1 cellular context compared by ENCODE assay signal in the genomic region with DNA sequence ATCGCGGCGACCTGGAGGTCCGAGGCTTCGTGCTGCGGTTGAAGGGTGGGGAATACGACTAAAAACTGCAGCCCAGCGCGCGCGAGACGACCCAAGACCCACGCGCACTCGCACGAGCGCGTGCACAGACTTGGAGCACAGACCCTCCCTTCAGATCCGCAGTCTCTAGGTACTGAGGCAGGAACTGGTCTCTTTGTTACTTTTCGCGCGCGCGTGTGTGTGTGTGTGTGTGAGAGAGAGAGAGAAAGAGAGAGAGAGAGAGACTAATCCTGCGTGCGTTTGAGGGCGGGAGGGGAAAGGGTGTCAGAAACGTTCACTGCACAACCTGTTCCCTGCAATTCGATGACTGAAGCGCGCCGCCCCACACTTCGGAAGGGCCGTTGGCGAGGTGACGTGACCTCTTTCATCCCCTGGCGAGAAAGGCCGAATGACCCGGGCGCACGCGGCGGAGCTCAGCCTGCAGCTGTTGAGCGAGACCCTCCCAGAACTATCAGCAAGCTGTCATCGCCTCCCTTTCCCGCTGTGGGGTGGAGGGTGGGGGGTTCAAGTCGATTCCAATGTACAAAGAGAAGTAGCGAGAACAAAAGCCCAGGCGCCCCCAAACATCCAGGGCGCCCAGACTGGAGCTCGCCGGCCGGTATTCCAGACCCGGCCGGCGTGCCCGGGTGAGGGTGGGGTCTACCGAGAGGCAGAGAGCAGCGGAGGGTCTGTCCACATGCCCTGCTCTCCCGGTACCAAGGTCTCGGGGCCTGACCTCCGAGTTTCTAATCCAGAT.
TF ChIP-seq lines count a peak whose summit lies in the region.

No MANE protein-coding gene starts in this region.

TF ChIP-seq in K562, 482 proteins besides CTCF, POLR2A, EP300 and RAD21 (continued from another document and continues in another):
- TF ChIP-seq, protein P1, sequence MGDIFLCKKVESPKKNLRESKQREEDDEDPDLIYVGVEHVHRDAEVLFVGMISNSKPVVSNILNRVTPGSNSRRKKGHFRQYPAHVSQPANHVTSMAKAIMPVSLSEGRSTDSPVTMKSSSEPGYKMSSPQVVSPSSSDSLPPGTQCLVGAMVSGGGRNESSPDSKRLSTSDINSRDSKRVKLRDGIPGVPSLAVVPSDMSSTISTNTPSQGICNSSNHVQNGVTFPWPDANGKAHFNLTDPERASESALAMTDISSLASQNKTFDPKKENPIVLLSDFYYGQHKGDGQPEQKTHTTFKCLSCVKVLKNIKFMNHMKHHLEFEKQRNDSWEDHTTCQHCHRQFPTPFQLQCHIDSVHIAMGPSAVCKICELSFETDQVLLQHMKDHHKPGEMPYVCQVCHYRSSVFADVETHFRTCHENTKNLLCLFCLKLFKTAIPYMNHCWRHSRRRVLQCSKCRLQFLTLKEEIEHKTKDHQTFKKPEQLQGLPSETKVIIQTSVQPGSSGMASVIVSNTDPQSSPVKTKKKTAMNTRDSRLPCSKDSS (IDR thresholded peaks at IDR 0.05; ENCODE audit: low read depth, partially characterized antibody): no peak
- TF ChIP-seq TAF15 (IDR thresholded peaks at IDR 0.05; ENCODE audit: low read depth, low read length) (no peak), ZNF766 (CRISPR knock-in tag; conservative IDR thresholded peaks at IDR 0.05) (no peak), SREBF2 (CRISPR knock-in tag; IDR thresholded peaks at IDR 0.05) (no peak), MECOM (CRISPR knock-in tag; IDR thresholded peaks at IDR 0.05) (no peak), ASH1L (IDR thresholded peaks at IDR 0.05; ENCODE audit: borderline replicate concordance, low read depth, partially characterized antibody) (no peak), ZNF217 (CRISPR knock-in tag; IDR thresholded peaks at IDR 0.05) (no peak), SNIP1 (IDR thresholded peaks at IDR 0.05; ENCODE audit: low read depth) (no peak), ZNF212 (CRISPR knock-in tag; IDR thresholded peaks at IDR 0.05) (no peak), TSC22D4 (tag; IDR thresholded peaks at IDR 0.05) (no peak), ZKSCAN8 (CRISPR knock-in tag; IDR thresholded peaks at IDR 0.05) (no peak), ZFP1 (CRISPR knock-in tag; IDR thresholded peaks at IDR 0.05) (no peak), SETDB1 (IDR thresholded peaks at IDR 0.05; ENCODE audit: low read length) (no peak), ZNF445 (CRISPR knock-in tag; IDR thresholded peaks at IDR 0.05; ENCODE audit: low read depth) (no peak), SMAD3 (CRISPR knock-in tag; conservative IDR thresholded peaks at IDR 0.05) (no peak), PML (IDR thresholded peaks at IDR 0.05; ENCODE audit: low read length) (no peak), CHD4 (IDR thresholded peaks at IDR 0.05; ENCODE audit: insufficient read depth, insufficient replicate concordance, low read depth, low read length, poor library complexity, severe bottlenecking) (no peak), ZBTB8A (IDR thresholded peaks at IDR 0.05; ENCODE audit: partially characterized antibody) (no peak), IRF2 (CRISPR knock-in tag; IDR thresholded peaks at IDR 0.05) (0 out of 2 replicates have a peak, but pooled peaks have one; percentile 55), BMI1 (IDR thresholded peaks at IDR 0.05; ENCODE audit: low read length) (no peak)
- TF ChIP-seq, protein P2, sequence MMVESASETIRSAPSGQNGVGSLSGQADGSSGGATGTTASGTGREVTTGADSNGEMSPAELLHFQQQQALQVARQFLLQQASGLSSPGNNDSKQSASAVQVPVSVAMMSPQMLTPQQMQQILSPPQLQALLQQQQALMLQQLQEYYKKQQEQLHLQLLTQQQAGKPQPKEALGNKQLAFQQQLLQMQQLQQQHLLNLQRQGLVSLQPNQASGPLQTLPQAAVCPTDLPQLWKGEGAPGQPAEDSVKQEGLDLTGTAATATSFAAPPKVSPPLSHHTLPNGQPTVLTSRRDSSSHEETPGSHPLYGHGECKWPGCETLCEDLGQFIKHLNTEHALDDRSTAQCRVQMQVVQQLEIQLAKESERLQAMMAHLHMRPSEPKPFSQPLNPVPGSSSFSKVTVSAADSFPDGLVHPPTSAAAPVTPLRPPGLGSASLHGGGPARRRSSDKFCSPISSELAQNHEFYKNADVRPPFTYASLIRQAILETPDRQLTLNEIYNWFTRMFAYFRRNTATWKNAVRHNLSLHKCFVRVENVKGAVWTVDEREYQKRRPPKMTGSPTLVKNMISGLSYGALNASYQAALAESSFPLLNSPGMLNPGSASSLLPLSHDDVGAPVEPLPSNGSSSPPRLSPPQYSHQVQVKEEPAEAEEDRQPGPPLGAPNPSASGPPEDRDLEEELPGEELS (CRISPR knock-in tag; IDR thresholded peaks at IDR 0.05; ENCODE audit: borderline replicate concordance): no peak
- TF ChIP-seq, protein P3, sequence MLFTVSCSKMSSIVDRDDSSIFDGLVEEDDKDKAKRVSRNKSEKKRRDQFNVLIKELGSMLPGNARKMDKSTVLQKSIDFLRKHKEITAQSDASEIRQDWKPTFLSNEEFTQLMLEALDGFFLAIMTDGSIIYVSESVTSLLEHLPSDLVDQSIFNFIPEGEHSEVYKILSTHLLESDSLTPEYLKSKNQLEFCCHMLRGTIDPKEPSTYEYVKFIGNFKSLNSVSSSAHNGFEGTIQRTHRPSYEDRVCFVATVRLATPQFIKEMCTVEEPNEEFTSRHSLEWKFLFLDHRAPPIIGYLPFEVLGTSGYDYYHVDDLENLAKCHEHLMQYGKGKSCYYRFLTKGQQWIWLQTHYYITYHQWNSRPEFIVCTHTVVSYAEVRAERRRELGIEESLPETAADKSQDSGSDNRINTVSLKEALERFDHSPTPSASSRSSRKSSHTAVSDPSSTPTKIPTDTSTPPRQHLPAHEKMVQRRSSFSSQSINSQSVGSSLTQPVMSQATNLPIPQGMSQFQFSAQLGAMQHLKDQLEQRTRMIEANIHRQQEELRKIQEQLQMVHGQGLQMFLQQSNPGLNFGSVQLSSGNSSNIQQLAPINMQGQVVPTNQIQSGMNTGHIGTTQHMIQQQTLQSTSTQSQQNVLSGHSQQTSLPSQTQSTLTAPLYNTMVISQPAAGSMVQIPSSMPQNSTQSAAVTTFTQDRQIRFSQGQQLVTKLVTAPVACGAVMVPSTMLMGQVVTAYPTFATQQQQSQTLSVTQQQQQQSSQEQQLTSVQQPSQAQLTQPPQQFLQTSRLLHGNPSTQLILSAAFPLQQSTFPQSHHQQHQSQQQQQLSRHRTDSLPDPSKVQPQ (CRISPR knock-in tag; IDR thresholded peaks at IDR 0.05; ENCODE audit: borderline replicate concordance): no peak
- TF ChIP-seq, protein P4, sequence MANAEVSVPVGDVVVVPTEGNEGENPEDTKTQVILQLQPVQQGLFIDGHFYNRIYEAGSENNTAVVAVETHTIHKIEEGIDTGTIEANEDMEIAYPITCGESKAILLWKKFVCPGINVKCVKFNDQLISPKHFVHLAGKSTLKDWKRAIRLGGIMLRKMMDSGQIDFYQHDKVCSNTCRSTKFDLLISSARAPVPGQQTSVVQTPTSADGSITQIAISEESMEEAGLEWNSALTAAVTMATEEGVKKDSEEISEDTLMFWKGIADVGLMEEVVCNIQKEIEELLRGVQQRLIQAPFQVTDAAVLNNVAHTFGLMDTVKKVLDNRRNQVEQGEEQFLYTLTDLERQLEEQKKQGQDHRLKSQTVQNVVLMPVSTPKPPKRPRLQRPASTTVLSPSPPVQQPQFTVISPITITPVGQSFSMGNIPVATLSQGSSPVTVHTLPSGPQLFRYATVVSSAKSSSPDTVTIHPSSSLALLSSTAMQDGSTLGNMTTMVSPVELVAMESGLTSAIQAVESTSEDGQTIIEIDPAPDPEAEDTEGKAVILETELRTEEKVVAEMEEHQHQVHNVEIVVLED (CRISPR knock-in tag; IDR thresholded peaks at IDR 0.05): no peak
- TF ChIP-seq, protein P5, sequence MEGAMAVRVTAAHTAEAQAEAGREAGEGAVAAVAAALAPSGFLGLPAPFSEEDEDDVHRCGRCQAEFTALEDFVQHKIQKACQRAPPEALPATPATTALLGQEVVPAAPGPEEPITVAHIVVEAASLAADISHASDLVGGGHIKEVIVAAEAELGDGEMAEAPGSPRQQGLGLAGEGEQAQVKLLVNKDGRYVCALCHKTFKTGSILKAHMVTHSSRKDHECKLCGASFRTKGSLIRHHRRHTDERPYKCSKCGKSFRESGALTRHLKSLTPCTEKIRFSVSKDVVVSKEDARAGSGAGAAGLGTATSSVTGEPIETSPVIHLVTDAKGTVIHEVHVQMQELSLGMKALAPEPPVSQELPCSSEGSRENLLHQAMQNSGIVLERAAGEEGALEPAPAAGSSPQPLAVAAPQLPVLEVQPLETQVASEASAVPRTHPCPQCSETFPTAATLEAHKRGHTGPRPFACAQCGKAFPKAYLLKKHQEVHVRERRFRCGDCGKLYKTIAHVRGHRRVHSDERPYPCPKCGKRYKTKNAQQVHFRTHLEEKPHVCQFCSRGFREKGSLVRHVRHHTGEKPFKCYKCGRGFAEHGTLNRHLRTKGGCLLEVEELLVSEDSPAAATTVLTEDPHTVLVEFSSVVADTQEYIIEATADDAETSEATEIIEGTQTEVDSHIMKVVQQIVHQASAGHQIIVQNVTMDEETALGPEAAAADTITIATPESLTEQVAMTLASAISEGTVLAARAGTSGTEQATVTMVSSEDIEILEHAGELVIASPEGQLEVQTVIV (CRISPR knock-in tag; IDR thresholded peaks at IDR 0.05; ENCODE audit: borderline replicate concordance): no peak
- TF ChIP-seq, protein P6, sequence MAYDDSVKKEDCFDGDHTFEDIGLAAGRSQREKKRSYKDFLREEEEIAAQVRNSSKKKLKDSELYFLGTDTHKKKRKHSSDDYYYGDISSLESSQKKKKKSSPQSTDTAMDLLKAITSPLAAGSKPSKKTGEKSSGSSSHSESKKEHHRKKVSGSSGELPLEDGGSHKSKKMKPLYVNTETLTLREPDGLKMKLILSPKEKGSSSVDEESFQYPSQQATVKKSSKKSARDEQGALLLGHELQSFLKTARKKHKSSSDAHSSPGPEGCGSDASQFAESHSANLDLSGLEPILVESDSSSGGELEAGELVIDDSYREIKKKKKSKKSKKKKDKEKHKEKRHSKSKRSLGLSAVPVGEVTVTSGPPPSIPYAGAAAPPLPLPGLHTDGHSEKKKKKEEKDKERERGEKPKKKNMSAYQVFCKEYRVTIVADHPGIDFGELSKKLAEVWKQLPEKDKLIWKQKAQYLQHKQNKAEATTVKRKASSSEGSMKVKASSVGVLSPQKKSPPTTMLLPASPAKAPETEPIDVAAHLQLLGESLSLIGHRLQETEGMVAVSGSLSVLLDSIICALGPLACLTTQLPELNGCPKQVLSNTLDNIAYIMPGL (CRISPR knock-in tag; IDR thresholded peaks at IDR 0.05): no peak
- TF ChIP-seq, protein P7, sequence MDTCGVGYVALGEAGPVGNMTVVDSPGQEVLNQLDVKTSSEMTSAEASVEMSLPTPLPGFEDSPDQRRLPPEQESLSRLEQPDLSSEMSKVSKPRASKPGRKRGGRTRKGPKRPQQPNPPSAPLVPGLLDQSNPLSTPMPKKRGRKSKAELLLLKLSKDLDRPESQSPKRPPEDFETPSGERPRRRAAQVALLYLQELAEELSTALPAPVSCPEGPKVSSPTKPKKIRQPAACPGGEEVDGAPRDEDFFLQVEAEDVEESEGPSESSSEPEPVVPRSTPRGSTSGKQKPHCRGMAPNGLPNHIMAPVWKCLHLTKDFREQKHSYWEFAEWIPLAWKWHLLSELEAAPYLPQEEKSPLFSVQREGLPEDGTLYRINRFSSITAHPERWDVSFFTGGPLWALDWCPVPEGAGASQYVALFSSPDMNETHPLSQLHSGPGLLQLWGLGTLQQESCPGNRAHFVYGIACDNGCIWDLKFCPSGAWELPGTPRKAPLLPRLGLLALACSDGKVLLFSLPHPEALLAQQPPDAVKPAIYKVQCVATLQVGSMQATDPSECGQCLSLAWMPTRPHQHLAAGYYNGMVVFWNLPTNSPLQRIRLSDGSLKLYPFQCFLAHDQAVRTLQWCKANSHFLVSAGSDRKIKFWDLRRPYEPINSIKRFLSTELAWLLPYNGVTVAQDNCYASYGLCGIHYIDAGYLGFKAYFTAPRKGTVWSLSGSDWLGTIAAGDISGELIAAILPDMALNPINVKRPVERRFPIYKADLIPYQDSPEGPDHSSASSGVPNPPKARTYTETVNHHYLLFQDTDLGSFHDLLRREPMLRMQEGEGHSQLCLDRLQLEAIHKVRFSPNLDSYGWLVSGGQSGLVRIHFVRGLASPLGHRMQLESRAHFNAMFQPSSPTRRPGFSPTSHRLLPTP (IDR thresholded peaks at IDR 0.05; ENCODE audit: borderline replicate concordance, extremely low read depth, insufficient read length): no peak
- TF ChIP-seq, protein P8, sequence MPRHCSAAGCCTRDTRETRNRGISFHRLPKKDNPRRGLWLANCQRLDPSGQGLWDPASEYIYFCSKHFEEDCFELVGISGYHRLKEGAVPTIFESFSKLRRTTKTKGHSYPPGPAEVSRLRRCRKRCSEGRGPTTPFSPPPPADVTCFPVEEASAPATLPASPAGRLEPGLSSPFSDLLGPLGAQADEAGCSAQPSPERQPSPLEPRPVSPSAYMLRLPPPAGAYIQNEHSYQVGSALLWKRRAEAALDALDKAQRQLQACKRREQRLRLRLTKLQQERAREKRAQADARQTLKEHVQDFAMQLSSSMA (CRISPR knock-in tag; IDR thresholded peaks at IDR 0.05): no peak
- TF ChIP-seq, protein P9, sequence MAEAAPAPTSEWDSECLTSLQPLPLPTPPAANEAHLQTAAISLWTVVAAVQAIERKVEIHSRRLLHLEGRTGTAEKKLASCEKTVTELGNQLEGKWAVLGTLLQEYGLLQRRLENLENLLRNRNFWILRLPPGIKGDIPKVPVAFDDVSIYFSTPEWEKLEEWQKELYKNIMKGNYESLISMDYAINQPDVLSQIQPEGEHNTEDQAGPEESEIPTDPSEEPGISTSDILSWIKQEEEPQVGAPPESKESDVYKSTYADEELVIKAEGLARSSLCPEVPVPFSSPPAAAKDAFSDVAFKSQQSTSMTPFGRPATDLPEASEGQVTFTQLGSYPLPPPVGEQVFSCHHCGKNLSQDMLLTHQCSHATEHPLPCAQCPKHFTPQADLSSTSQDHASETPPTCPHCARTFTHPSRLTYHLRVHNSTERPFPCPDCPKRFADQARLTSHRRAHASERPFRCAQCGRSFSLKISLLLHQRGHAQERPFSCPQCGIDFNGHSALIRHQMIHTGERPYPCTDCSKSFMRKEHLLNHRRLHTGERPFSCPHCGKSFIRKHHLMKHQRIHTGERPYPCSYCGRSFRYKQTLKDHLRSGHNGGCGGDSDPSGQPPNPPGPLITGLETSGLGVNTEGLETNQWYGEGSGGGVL (CRISPR knock-in tag; IDR thresholded peaks at IDR 0.05): no peak
- TF ChIP-seq, protein P10, sequence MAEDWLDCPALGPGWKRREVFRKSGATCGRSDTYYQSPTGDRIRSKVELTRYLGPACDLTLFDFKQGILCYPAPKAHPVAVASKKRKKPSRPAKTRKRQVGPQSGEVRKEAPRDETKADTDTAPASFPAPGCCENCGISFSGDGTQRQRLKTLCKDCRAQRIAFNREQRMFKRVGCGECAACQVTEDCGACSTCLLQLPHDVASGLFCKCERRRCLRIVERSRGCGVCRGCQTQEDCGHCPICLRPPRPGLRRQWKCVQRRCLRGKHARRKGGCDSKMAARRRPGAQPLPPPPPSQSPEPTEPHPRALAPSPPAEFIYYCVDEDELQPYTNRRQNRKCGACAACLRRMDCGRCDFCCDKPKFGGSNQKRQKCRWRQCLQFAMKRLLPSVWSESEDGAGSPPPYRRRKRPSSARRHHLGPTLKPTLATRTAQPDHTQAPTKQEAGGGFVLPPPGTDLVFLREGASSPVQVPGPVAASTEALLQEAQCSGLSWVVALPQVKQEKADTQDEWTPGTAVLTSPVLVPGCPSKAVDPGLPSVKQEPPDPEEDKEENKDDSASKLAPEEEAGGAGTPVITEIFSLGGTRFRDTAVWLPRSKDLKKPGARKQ (CRISPR knock-in tag; IDR thresholded peaks at IDR 0.05): no peak
